Comparison of ENCODE assay signal across 1 cellular context in the genomic region with DNA sequence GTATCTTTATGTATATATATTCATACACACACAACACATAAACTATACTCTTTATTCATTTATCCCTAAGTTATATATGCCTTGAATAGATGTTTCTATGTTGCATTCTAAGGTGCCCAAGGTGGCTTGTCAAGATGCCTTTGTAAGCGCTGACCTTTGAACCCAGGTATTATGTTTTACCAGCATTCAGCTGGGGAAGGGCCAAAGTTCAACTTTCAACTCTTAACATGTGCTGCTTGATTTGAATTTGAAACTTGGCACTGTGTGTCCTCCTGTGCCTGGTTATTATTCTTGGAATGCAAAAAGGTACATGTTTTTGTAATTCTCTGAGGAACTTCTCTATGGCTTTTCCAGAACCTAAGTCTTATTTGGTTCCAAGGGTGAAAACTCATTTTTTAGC.
A peak's percentile ranks its signal among the peaks of the same experiment; 100 is the strongest.
TF ChIP-seq lines count a peak whose summit lies in the region.

No MANE protein-coding gene starts in this region.

TF ChIP-seq in HepG2, 621 proteins besides CTCF, POLR2A, EP300 and RAD21 (continued from another document):
- TF ChIP-seq PAXIP1 (CRISPR knock-in tag; conservative IDR thresholded peaks at IDR 0.05), result peak; percentile 39; the same call in 1 of the 2 replicates
- TF ChIP-seq, protein P1, sequence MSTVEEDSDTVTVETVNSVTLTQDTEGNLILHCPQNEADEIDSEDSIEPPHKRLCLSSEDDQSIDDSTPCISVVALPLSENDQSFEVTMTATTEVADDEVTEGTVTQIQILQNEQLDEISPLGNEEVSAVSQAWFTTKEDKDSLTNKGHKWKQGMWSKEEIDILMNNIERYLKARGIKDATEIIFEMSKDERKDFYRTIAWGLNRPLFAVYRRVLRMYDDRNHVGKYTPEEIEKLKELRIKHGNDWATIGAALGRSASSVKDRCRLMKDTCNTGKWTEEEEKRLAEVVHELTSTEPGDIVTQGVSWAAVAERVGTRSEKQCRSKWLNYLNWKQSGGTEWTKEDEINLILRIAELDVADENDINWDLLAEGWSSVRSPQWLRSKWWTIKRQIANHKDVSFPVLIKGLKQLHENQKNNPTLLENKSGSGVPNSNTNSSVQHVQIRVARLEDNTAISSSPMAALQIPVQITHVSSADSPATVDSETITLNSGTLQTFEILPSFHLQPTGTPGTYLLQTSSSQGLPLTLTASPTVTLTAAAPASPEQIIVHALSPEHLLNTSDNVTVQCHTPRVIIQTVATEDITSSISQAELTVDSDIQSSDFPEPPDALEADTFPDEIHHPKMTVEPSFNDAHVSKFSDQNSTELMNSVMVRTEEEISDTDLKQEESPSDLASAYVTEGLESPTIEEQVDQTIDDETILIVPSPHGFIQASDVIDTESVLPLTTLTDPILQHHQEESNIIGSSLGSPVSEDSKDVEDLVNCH (CRISPR knock-in tag; IDR thresholded peaks at IDR 0.05), result no peak
- no peak for TF ChIP-seq JUN (CRISPR knock-in tag; IDR thresholded peaks at IDR 0.05)
- peak; percentile 44; the same call in 1 of the 2 replicates for TF ChIP-seq ZKSCAN5 (CRISPR knock-in tag; IDR thresholded peaks at IDR 0.05)
- peak; percentile 44; the same call in 1 of the 2 replicates for TF ChIP-seq NCOR1 (IDR thresholded peaks at IDR 0.05; ENCODE audit: borderline replicate concordance, low read length)
- TF ChIP-seq POGZ (CRISPR knock-in tag; IDR thresholded peaks at IDR 0.05), result 0 out of 2 replicates have a peak, but pooled peaks have one; percentile 12
- TF ChIP-seq SNAPC2 (CRISPR knock-in tag; IDR thresholded peaks at IDR 0.05), result no peak
- TF ChIP-seq SMC3 (IDR thresholded peaks at IDR 0.05; ENCODE audit: low read length), result no peak
- no peak for TF ChIP-seq ZNF335 (CRISPR knock-in tag; IDR thresholded peaks at IDR 0.05)
- TF ChIP-seq, protein P2, sequence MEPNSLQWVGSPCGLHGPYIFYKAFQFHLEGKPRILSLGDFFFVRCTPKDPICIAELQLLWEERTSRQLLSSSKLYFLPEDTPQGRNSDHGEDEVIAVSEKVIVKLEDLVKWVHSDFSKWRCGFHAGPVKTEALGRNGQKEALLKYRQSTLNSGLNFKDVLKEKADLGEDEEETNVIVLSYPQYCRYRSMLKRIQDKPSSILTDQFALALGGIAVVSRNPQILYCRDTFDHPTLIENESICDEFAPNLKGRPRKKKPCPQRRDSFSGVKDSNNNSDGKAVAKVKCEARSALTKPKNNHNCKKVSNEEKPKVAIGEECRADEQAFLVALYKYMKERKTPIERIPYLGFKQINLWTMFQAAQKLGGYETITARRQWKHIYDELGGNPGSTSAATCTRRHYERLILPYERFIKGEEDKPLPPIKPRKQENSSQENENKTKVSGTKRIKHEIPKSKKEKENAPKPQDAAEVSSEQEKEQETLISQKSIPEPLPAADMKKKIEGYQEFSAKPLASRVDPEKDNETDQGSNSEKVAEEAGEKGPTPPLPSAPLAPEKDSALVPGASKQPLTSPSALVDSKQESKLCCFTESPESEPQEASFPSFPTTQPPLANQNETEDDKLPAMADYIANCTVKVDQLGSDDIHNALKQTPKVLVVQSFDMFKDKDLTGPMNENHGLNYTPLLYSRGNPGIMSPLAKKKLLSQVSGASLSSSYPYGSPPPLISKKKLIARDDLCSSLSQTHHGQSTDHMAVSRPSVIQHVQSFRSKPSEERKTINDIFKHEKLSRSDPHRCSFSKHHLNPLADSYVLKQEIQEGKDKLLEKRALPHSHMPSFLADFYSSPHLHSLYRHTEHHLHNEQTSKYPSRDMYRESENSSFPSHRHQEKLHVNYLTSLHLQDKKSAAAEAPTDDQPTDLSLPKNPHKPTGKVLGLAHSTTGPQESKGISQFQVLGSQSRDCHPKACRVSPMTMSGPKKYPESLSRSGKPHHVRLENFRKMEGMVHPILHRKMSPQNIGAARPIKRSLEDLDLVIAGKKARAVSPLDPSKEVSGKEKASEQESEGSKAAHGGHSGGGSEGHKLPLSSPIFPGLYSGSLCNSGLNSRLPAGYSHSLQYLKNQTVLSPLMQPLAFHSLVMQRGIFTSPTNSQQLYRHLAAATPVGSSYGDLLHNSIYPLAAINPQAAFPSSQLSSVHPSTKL (CRISPR knock-in tag; IDR thresholded peaks at IDR 0.05), result peak; percentile 51
- TF ChIP-seq HNF4A (CRISPR knock-in tag; IDR thresholded peaks at IDR 0.05), result peak; percentile 90
- no peak for TF ChIP-seq ZNF12 (CRISPR knock-in tag; IDR thresholded peaks at IDR 0.05)
- no peak for TF ChIP-seq ZNF484 (CRISPR knock-in tag; IDR thresholded peaks at IDR 0.05; ENCODE audit: borderline replicate concordance, low read depth)
- TF ChIP-seq PRDM10 (CRISPR knock-in tag; IDR thresholded peaks at IDR 0.05; ENCODE audit: low read depth), result no peak
- no peak for TF ChIP-seq KLF15 (CRISPR knock-in tag; IDR thresholded peaks at IDR 0.05; ENCODE audit: borderline replicate concordance)
- TF ChIP-seq ZNF589 (CRISPR knock-in tag; conservative IDR thresholded peaks at IDR 0.05), result no peak
- no peak for TF ChIP-seq SRSF1 (optimal IDR thresholded peaks at IDR 0.05; ENCODE audit: low read depth, low read length)
- TF ChIP-seq, protein P3, sequence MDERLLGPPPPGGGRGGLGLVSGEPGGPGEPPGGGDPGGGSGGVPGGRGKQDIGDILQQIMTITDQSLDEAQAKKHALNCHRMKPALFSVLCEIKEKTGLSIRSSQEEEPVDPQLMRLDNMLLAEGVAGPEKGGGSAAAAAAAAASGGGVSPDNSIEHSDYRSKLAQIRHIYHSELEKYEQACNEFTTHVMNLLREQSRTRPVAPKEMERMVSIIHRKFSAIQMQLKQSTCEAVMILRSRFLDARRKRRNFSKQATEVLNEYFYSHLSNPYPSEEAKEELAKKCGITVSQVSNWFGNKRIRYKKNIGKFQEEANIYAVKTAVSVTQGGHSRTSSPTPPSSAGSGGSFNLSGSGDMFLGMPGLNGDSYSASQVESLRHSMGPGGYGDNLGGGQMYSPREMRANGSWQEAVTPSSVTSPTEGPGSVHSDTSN (CRISPR knock-in tag; IDR thresholded peaks at IDR 0.05), result no peak
- TF ChIP-seq ETV6 (CRISPR knock-in tag; conservative IDR thresholded peaks at IDR 0.05), result no peak
- TF ChIP-seq KAT7 (CRISPR knock-in tag; IDR thresholded peaks at IDR 0.05; ENCODE audit: borderline replicate concordance), result no peak
- TF ChIP-seq ZNF780A (CRISPR knock-in tag; IDR thresholded peaks at IDR 0.05), result no peak
- no peak for TF ChIP-seq NBN (conservative IDR thresholded peaks at IDR 0.05)
